ENCODE assay signal across 20 cellular contexts in the genomic region with DNA sequence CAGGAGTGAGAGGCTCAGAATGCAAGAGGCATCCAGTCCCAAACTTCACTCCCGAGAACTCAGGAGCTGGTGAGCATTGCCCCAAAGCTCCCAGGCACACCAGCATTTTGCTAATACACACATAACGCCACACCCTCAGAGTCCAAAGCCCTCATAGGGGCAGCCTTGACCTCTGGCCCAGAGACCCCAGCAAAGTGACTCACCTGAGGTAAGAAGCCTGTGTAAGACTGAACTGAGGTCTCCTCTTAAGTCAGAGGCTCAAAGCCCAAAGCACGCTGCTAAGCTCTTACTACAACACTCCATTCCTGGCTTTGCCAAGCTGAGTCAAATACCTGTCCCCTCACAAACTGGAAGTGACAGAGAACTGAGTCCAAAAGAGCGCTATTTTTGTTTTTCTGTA. TPM values are rescaled to one million over a fixed set of nuclear protein-coding genes. Genes with fewer than 3 reads are reported as not detected.
DNase-seq lines count a peak whose midpoint lies in the region; ATAC-seq, FAIRE-seq and TF ChIP-seq lines count a peak whose summit lies in the region.
"Had no signal": no experiment of that assay in that cellular context is flagged by ENCODE, and none has a peak within 500 bp of the region (broad histone marks: within the 10 kb centered on the region; RNA-seq: fewer than 3 reads in every experiment).

No MANE protein-coding gene starts in this region.

- H3K27me3 ChIP-seq in BLaER1 treated with 17β-estradiol and CSF1 and Interleukin-3, amounts not matched to agents 10 nM and 100 nM = peaks cover 0 to 7% (median 0%) of the 10 kb centered on the region in 11 experiments; a peak in 2 of 22 replicates
- no peaks in the 10 kb centered on the region for H3K27me3 ChIP-seq in Karpas-422 (ENCODE audit: low read length)
- H3K27me3 ChIP-seq in duodenal mucosa (ENCODE audit: control insufficient read depth in 1 of 2, insufficient read depth in 2 of 2, low read length in 2 of 2) = no peaks in the 10 kb centered on the region
- H3K27me3 ChIP-seq in gastroesophageal sphincter = no peaks in the 10 kb centered on the region
- H3K27me3 ChIP-seq: ascending aorta, left lung had no signal

- H3K4me3 Mint-ChIP-seq in neural crest cell = no peak overlapping the region
- H3K4me3 Mint-ChIP-seq in activated T-cell treated with anti-CD3 and anti-CD28 coated beads, Interleukin-2, amount 50 U/mL, for 4 hours = no peak overlapping the region

- peak overlapping the region in 9 of 11 experiments; percentile 39 to 81 (median 71); a peak in 17 of 22 replicates for H3K27ac ChIP-seq in BLaER1 treated with 17β-estradiol and CSF1 and Interleukin-3, amounts not matched to agents 10 nM and 100 nM
- H3K27ac ChIP-seq in Karpas-422 (ENCODE audit: low read length) = 0 out of 2 replicates have a peak overlapping the region, but pooled peaks have one; percentile 2
- no peak overlapping the region for H3K27ac ChIP-seq in duodenal mucosa (ENCODE audit: low read depth, low read length)
- H3K27ac ChIP-seq in gastroesophageal sphincter = no peak overlapping the region
- H3K27ac ChIP-seq: ascending aorta had no signal

- H3K9ac ChIP-seq in BLaER1 treated with 17β-estradiol and CSF1 and Interleukin-3, amounts not matched to agents 10 nM and 100 nM = peak overlapping the region in 7 of 11 experiments; percentile 12 to 68 (median 51); a peak in 9 of 22 replicates
- H3K9ac ChIP-seq in Karpas-422 (ENCODE audit: low read length) (no peak overlapping the region), duodenal mucosa (ENCODE audit: low read depth in 1 of 2, low read length in 2 of 2) (peak overlapping the region in 1 of 2 donors; percentile 26)

- TF ChIP-seq EP300 in gastroesophageal sphincter (IDR thresholded peaks at IDR 0.05) = no peak

- TF ChIP-seq CTCF in neural crest cell (conservative IDR thresholded peaks at IDR 0.05) = no peak
- no peak for TF ChIP-seq CTCF in gastroesophageal sphincter (IDR thresholded peaks at IDR 0.05)

- H3K36me3 ChIP-seq in BLaER1 treated with 17β-estradiol and CSF1 and Interleukin-3, amounts not matched to agents 10 nM and 100 nM = peaks cover 0 to 25% (median 10%) of the 10 kb centered on the region in 11 experiments; a peak in 15 of 22 replicates
- H3K36me3 ChIP-seq in Karpas-422 (ENCODE audit: insufficient read depth, low read length) (peaks cover 8% of the 10 kb centered on the region; the same call in 1 of the 2 replicates), duodenal mucosa (ENCODE audit: control insufficient read depth in 1 of 2, insufficient read depth in 2 of 2, low read length in 2 of 2) (no peaks in the 10 kb centered on the region), gastroesophageal sphincter (peaks cover 0 to 8% of the 10 kb centered on the region in 2 donors)
- H3K36me3 ChIP-seq: ascending aorta had no signal

- no peak for TF ChIP-seq POLR2A in gastroesophageal sphincter (IDR thresholded peaks at IDR 0.05)

- H2AFZ ChIP-seq in Karpas-422 (ENCODE audit: low read length) = no peak overlapping the region

- H3K4me1 ChIP-seq in BLaER1 treated with 17β-estradiol and CSF1 and Interleukin-3, amounts not matched to agents 10 nM and 100 nM = peaks cover 72 to 100% (median 91%) of the 10 kb centered on the region in 10 experiments
- H3K4me1 ChIP-seq in Karpas-422 (ENCODE audit: low read length) (peaks cover 46% of the 10 kb centered on the region), duodenal mucosa (ENCODE audit: control insufficient read depth in 1 of 2, insufficient read depth in 2 of 2, low read length in 2 of 2) (peaks cover 64 to 65% of the 10 kb centered on the region in 2 donors), gastroesophageal sphincter (peaks cover 0 to 74% (median 1%) of the 10 kb centered on the region in 3 donors)

- no peaks in the 10 kb centered on the region for H3K36me3 Mint-ChIP-seq in neural crest cell (ENCODE audit: low read depth)
- H3K36me3 Mint-ChIP-seq in activated T-cell treated with anti-CD3 and anti-CD28 coated beads, Interleukin-2, amount 50 U/mL, for 4 hours (ENCODE audit: insufficient read depth) = peaks cover 2% of the 10 kb centered on the region

- peak overlapping the region; percentile 8 for H3K27ac Mint-ChIP-seq in neural crest cell (ENCODE audit: unreplicated experiment)
- H3K27ac Mint-ChIP-seq: IgD-negative memory B cell had no signal

- peaks cover 40% of the 10 kb centered on the region for H3K4me1 Mint-ChIP-seq in neural crest cell
- H3K4me1 Mint-ChIP-seq in activated T-cell treated with anti-CD3 and anti-CD28 coated beads, Interleukin-2, amount 50 U/mL, for 4 hours (ENCODE audit: low read depth) = peaks cover 39% of the 10 kb centered on the region

- no peaks in the 10 kb centered on the region for H3K9me3 ChIP-seq in BLaER1 treated with 17β-estradiol and CSF1 and Interleukin-3, amounts not matched to agents 10 nM and 100 nM (replicated peaks in 1 of 11)
- H3K9me3 ChIP-seq in Karpas-422 (ENCODE audit: low read length) (no peaks in the 10 kb centered on the region), duodenal mucosa (ENCODE audit: control insufficient read depth in 1 of 2, low read length in 2 of 2) (no peaks in the 10 kb centered on the region), gastroesophageal sphincter (no peaks in the 10 kb centered on the region)
- H3K9me3 ChIP-seq: A549, ascending aorta, left lung had no signal

- H3K9me3 Mint-ChIP-seq in neural crest cell = no peaks in the 10 kb centered on the region
- H3K9me3 Mint-ChIP-seq in activated T-cell treated with anti-CD3 and anti-CD28 coated beads, Interleukin-2, amount 50 U/mL, for 4 hours = no peaks in the 10 kb centered on the region
- H3K9me3 Mint-ChIP-seq: IgD-negative memory B cell had no signal

- no peaks in the 10 kb centered on the region for H3K27me3 Mint-ChIP-seq in neural crest cell (ENCODE audit: low read depth)
- no peaks in the 10 kb centered on the region for H3K27me3 Mint-ChIP-seq in activated T-cell treated with anti-CD3 and anti-CD28 coated beads, Interleukin-2, amount 50 U/mL, for 4 hours (ENCODE audit: low read depth)
- H3K27me3 Mint-ChIP-seq: IgD-negative memory B cell had no signal

- ATAC-seq in activated T-cell treated with anti-CD3 and anti-CD28 coated beads, Interleukin-2, amount 50 U/mL, for 4 hours = no peak
- no peak for ATAC-seq in gastroesophageal sphincter
- ATAC-seq: A549, left lung had no signal

- peaks cover 85% of the 10 kb centered on the region for H3K79me2 ChIP-seq in Karpas-422 (ENCODE audit: low read length)

- peak overlapping the region in 10 of 11 experiments; percentile 32 to 96 (median 76); a peak in 18 of 22 replicates for H3K4me2 ChIP-seq in BLaER1 treated with 17β-estradiol and CSF1 and Interleukin-3, amounts not matched to agents 10 nM and 100 nM
- H3K4me2 ChIP-seq in Karpas-422 (ENCODE audit: low read depth, low read length, poor library complexity, severe bottlenecking) = no peak overlapping the region

- peaks cover 23 to 62% (median 40%) of the 10 kb centered on the region in 11 experiments; a peak in 21 of 22 replicates for H4K20me1 ChIP-seq in BLaER1 treated with 17β-estradiol and CSF1 and Interleukin-3, amounts not matched to agents 10 nM and 100 nM
- H4K20me1 ChIP-seq in Karpas-422 (ENCODE audit: insufficient read depth, low read depth, low read length) = peaks cover 7% of the 10 kb centered on the region; the same call in 1 of the 2 replicates

- 100% methylated on average over 4 of the region's 4 CpGs; no CpG with 5 or more reads in 1 of the 2 donors for WGBS in gastroesophageal sphincter (ENCODE audit: low coverage in 1 of 2), 2 donors

- DNase-seq in Karpas-422 (no peak), neural crest cell (ENCODE audit: low read depth, low spot score) (no peak), GM19239 (ENCODE audit: insufficient read length, low spot score) (no peak), NCI-H446 (lab: John Stamatoyannopoulos, UW) (no peak)
- no peak for DNase-seq in activated T-cell treated with anti-CD3 and anti-CD28 coated beads, Interleukin-2, amount 50 U/mL, for 4 hours
- DNase-seq: activated CD4-positive, alpha-beta T cell treated with anti-CD3 and anti-CD28 coated beads for 48 hours; activated CD8-positive, alpha-beta memory T cell treated with anti-CD3 and anti-CD28 coated beads, Interleukin-2, amount 50 U/mL, for 48 hours; activated gamma-delta T cell treated with Interleukin-2 at 50 U/mL for 16 hours; C1 segment of cervical spinal cord; HCEC 1CT; left lung; NCI-H1694 treated with DMSO at 0.1 percent for 48 hours; posterior cingulate gyrus had no signal

- FAIRE-seq in GM19239 (lab: Jason Lieb, UNC) = no peak
- FAIRE-seq: A549, TTC549 had no signal

- H3K9me2 ChIP-seq in Karpas-422 (replicated peaks; ENCODE audit: insufficient read depth, low read length) = no peaks in the 10 kb centered on the region

- H3K4me3 ChIP-seq in BLaER1 treated with 17β-estradiol and CSF1 and Interleukin-3, amounts not matched to agents 10 nM and 100 nM = no peak overlapping the region
- no peak overlapping the region for H3K4me3 ChIP-seq in Karpas-422 (ENCODE audit: low read length)
- H3K4me3 ChIP-seq in duodenal mucosa (ENCODE audit: low read depth in 1 of 2, low read length in 2 of 2) = peak overlapping the region; percentile 2 to 28
- no peak overlapping the region for H3K4me3 ChIP-seq in gastroesophageal sphincter
- H3K4me3 ChIP-seq: A549, ascending aorta, left lung had no signal

RNA-seq across cellular contexts. Expression of a gene that starts 16.4 kb away (rescaled TPM):
- total RNA-seq in Karpas-422 (2014; rRNA removed; shearing (Covaris generic); ENCODE audit: low replicate concordance) = 48.1 and 62.4 TPM in 2 replicates
- total RNA-seq in neural crest cell (37.5 and 41.8 TPM in 2 replicates), gastroesophageal sphincter (10 to 100 TPM; 17.6 to 35.6 (median 24.8) TPM)
- 10 to 100 TPM; 15.0 to 18.1 (median 15.6) TPM for total RNA-seq in activated T-cell treated with anti-CD3 and anti-CD28 coated beads, Interleukin-2, amount 50 U/mL, for 4 hours

RNA-seq across cellular contexts. Expression of a gene that starts 31.9 kb away (rescaled TPM):
- total RNA-seq in Karpas-422 (2014; rRNA removed; shearing (Covaris generic); ENCODE audit: low replicate concordance) = 6.4 and 17.4 TPM in 2 replicates
- total RNA-seq in neural crest cell = 14.8 and 15.2 TPM in 2 replicates
- 10 to 100 TPM; 17.7 to 20.5 (median 19.2) TPM for total RNA-seq in activated T-cell treated with anti-CD3 and anti-CD28 coated beads, Interleukin-2, amount 50 U/mL, for 4 hours
- total RNA-seq in gastroesophageal sphincter = 10 to 100 TPM in 3 of 4 donors, 1 to 10 TPM in 1; 6.9 to 21.8 (median 12.4) TPM

Comparison
In these comparisons a context has a peak if more than half of its experiments do, and no peak if none do; other contexts are left out.
1. H3K27ac ChIP-seq: peak in BLaER1 treated with 17β-estradiol and CSF1 and Interleukin-3, amounts not matched to agents 10 nM and 100 nM (9 of 11) and Karpas-422 (single experiment); none in duodenal mucosa (single experiment) and gastroesophageal sphincter (0 of 4).
2. H3K4me3 ChIP-seq: peak in duodenal mucosa (2 of 2); none in BLaER1 treated with 17β-estradiol and CSF1 and Interleukin-3, amounts not matched to agents 10 nM and 100 nM (0 of 10), Karpas-422 (single experiment) and gastroesophageal sphincter (0 of 2).